1 cellular context compared by ENCODE assay signal in the genomic region with DNA sequence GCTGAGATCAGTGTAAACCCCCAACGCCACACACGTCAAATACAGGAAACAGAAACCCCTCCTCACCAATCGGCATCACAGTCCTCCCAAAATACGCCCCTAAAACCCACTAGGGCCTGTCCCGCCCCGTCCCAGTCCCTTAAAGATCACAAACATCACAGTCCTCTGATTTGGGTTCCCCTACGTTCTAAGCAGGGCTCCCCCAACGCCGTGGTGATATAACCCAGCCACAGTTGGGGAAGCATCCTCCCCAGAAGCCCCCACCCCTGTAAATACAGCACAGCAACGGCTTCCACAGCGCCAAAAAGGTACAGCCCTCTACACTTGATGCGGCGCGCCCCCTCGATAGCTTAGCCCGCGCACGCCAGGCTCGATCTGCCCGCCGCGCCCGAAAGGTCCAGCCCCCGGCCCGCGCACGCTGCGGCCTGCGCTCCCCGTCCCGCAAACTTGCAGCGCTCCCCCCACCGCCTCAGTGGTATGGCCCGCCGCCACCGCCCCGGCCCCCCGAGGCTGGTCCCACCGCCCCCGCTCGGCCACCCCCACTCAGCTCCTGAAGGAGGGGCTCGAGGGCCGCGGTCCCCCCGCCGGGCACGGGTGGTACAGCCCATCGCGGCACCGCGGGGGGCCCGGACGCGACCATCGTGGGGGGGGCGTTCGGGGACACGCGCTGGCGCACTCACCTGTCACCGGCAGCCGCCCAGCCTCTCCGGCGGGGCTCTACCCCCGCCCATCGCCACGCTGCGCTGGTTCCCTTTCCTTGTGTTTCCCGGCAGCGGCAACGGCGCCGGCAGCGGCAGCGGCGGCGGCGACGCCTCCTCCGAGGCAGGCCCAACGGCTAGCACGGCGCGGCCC.
TF ChIP-seq lines count a peak whose summit lies in the region.

A gene (minus strand): TSS at position 845 of the 852 bp plus-strand sequence. CDS start 20,078 bp downstream, outside the sequence.

TF ChIP-seq in K562, 482 proteins besides CTCF, POLR2A, EP300 and RAD21 (continued from another document and continues in another):
- TF ChIP-seq, protein P1, sequence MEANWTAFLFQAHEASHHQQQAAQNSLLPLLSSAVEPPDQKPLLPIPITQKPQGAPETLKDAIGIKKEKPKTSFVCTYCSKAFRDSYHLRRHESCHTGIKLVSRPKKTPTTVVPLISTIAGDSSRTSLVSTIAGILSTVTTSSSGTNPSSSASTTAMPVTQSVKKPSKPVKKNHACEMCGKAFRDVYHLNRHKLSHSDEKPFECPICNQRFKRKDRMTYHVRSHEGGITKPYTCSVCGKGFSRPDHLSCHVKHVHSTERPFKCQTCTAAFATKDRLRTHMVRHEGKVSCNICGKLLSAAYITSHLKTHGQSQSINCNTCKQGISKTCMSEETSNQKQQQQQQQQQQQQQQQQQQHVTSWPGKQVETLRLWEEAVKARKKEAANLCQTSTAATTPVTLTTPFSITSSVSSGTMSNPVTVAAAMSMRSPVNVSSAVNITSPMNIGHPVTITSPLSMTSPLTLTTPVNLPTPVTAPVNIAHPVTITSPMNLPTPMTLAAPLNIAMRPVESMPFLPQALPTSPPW (CRISPR knock-in tag; IDR thresholded peaks at IDR 0.05), result peak; percentile 100
- TF ChIP-seq ELF1 (tag; IDR thresholded peaks at IDR 0.05), result no peak
- peak; percentile 66 for TF ChIP-seq SUPT5H (IDR thresholded peaks at IDR 0.05)
- TF ChIP-seq, protein P2, sequence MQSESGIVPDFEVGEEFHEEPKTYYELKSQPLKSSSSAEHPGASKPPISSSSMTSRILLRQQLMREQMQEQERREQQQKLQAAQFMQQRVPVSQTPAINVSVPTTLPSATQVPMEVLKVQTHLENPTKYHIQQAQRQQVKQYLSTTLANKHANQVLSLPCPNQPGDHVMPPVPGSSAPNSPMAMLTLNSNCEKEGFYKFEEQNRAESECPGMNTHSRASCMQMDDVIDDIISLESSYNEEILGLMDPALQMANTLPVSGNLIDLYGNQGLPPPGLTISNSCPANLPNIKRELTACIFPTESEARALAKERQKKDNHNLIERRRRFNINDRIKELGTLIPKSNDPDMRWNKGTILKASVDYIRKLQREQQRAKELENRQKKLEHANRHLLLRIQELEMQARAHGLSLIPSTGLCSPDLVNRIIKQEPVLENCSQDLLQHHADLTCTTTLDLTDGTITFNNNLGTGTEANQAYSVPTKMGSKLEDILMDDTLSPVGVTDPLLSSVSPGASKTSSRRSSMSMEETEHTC (IDR thresholded peaks at IDR 0.05), result 0 out of 2 replicates have a peak, but pooled peaks have one; percentile 25
- TF ChIP-seq KLF13 (tag; IDR thresholded peaks at IDR 0.05; ENCODE audit: borderline replicate concordance, low read depth), result peak; percentile 43; the same call in 1 of the 2 replicates
- no peak for TF ChIP-seq ARHGAP35 (IDR thresholded peaks at IDR 0.05; ENCODE audit: partially characterized antibody)
- TF ChIP-seq RNF2 (IDR thresholded peaks at IDR 0.05), result 0 out of 2 replicates have a peak, but pooled peaks have one; percentile 52
- TF ChIP-seq HCFC1 (IDR thresholded peaks at IDR 0.05; ENCODE audit: low read depth, low read length), result 0 out of 2 replicates have a peak, but pooled peaks have one; percentile 23
- TF ChIP-seq, protein P3, sequence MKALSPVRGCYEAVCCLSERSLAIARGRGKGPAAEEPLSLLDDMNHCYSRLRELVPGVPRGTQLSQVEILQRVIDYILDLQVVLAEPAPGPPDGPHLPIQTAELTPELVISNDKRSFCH (CRISPR knock-in tag; IDR thresholded peaks at IDR 0.05), result no peak
- TF ChIP-seq, protein P3 (tag; IDR thresholded peaks at IDR 0.05), result no peak
- peak; percentile 88 for TF ChIP-seq MYC (IDR thresholded peaks at IDR 0.05; ENCODE audit: low read depth, low read length)
- no peak for TF ChIP-seq MYC (CRISPR knock-in tag; IDR thresholded peaks at IDR 0.05; ENCODE audit: borderline replicate concordance, low read depth)
- TF ChIP-seq, protein P4, sequence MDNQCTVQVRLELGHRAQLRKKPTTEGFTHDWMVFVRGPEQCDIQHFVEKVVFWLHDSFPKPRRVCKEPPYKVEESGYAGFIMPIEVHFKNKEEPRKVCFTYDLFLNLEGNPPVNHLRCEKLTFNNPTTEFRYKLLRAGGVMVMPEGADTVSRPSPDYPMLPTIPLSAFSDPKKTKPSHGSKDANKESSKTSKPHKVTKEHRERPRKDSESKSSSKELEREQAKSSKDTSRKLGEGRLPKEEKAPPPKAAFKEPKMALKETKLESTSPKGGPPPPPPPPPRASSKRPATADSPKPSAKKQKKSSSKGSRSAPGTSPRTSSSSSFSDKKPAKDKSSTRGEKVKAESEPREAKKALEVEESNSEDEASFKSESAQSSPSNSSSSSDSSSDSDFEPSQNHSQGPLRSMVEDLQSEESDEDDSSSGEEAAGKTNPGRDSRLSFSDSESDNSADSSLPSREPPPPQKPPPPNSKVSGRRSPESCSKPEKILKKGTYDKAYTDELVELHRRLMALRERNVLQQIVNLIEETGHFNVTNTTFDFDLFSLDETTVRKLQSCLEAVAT (IDR thresholded peaks at IDR 0.05), result 0 out of 4 replicates have a peak, but pooled peaks of 1 of the 2 experiments have one; percentile 47
- TF ChIP-seq, protein P5, sequence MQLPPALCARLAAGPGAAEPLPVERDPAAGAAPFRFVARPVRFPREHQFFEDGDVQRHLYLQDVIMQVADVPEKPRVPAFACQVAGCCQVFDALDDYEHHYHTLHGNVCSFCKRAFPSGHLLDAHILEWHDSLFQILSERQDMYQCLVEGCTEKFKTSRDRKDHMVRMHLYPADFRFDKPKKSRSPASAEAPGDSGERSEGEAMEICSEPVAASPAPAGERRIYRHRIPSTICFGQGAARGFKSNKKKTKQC (CRISPR knock-in tag; IDR thresholded peaks at IDR 0.05), result peak; percentile 51; the same call in 1 of the 2 replicates
- TF ChIP-seq, protein P6, sequence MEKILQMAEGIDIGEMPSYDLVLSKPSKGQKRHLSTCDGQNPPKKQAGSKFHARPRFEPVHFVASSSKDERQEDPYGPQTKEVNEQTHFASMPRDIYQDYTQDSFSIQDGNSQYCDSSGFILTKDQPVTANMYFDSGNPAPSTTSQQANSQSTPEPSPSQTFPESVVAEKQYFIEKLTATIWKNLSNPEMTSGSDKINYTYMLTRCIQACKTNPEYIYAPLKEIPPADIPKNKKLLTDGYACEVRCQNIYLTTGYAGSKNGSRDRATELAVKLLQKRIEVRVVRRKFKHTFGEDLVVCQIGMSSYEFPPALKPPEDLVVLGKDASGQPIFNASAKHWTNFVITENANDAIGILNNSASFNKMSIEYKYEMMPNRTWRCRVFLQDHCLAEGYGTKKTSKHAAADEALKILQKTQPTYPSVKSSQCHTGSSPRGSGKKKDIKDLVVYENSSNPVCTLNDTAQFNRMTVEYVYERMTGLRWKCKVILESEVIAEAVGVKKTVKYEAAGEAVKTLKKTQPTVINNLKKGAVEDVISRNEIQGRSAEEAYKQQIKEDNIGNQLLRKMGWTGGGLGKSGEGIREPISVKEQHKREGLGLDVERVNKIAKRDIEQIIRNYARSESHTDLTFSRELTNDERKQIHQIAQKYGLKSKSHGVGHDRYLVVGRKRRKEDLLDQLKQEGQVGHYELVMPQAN (IDR thresholded peaks at IDR 0.05; ENCODE audit: borderline replicate concordance), result 0 out of 2 replicates have a peak, but pooled peaks have one; percentile 65
- TF ChIP-seq, protein P7, sequence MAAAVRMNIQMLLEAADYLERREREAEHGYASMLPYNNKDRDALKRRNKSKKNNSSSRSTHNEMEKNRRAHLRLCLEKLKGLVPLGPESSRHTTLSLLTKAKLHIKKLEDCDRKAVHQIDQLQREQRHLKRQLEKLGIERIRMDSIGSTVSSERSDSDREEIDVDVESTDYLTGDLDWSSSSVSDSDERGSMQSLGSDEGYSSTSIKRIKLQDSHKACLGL (CRISPR knock-in tag; IDR thresholded peaks at IDR 0.05; ENCODE audit: borderline replicate concordance, poor library complexity, severe bottlenecking), result peak; percentile 16
- TF ChIP-seq, protein P8, sequence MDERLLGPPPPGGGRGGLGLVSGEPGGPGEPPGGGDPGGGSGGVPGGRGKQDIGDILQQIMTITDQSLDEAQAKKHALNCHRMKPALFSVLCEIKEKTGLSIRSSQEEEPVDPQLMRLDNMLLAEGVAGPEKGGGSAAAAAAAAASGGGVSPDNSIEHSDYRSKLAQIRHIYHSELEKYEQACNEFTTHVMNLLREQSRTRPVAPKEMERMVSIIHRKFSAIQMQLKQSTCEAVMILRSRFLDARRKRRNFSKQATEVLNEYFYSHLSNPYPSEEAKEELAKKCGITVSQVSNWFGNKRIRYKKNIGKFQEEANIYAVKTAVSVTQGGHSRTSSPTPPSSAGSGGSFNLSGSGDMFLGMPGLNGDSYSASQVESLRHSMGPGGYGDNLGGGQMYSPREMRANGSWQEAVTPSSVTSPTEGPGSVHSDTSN (CRISPR knock-in tag; IDR thresholded peaks at IDR 0.05; ENCODE audit: low read depth), result no peak
- TF ChIP-seq, protein P8 (tag; conservative IDR thresholded peaks at IDR 0.05; ENCODE audit: low read depth), result no peak
- TF ChIP-seq, protein P9, sequence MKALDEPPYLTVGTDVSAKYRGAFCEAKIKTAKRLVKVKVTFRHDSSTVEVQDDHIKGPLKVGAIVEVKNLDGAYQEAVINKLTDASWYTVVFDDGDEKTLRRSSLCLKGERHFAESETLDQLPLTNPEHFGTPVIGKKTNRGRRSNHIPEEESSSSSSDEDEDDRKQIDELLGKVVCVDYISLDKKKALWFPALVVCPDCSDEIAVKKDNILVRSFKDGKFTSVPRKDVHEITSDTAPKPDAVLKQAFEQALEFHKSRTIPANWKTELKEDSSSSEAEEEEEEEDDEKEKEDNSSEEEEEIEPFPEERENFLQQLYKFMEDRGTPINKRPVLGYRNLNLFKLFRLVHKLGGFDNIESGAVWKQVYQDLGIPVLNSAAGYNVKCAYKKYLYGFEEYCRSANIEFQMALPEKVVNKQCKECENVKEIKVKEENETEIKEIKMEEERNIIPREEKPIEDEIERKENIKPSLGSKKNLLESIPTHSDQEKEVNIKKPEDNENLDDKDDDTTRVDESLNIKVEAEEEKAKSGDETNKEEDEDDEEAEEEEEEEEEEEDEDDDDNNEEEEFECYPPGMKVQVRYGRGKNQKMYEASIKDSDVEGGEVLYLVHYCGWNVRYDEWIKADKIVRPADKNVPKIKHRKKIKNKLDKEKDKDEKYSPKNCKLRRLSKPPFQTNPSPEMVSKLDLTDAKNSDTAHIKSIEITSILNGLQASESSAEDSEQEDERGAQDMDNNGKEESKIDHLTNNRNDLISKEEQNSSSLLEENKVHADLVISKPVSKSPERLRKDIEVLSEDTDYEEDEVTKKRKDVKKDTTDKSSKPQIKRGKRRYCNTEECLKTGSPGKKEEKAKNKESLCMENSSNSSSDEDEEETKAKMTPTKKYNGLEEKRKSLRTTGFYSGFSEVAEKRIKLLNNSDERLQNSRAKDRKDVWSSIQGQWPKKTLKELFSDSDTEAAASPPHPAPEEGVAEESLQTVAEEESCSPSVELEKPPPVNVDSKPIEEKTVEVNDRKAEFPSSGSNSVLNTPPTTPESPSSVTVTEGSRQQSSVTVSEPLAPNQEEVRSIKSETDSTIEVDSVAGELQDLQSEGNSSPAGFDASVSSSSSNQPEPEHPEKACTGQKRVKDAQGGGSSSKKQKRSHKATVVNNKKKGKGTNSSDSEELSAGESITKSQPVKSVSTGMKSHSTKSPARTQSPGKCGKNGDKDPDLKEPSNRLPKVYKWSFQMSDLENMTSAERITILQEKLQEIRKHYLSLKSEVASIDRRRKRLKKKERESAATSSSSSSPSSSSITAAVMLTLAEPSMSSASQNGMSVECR (CRISPR knock-in tag; IDR thresholded peaks at IDR 0.05), result peak; percentile 28; the same call in 1 of the 2 replicates
- TF ChIP-seq RBM25 (IDR thresholded peaks at IDR 0.05; ENCODE audit: low read depth, low read length, severe bottlenecking), result peak; percentile 46
- peak; percentile 77 for TF ChIP-seq RBFOX2 (IDR thresholded peaks at IDR 0.05; ENCODE audit: low read depth, low read length)
- TF ChIP-seq CEBPG (CRISPR knock-in tag; IDR thresholded peaks at IDR 0.05), result 0 out of 2 replicates have a peak, but pooled peaks have one; percentile 29
- TF ChIP-seq CEBPG (tag; conservative IDR thresholded peaks at IDR 0.05 in 1 of 2, IDR thresholded peaks at IDR 0.05 in 1 of 2), result no peak
- TF ChIP-seq SREBF1 (IDR thresholded peaks at IDR 0.05; ENCODE audit: borderline replicate concordance, low read depth, low read length), result 0 out of 2 replicates have a peak, but pooled peaks have one; percentile 22
- TF ChIP-seq POLR2G (IDR thresholded peaks at IDR 0.05; ENCODE audit: low read depth, low read length), result peak; percentile 85
- 0 out of 2 replicates have a peak, but pooled peaks have one; percentile 47 for TF ChIP-seq ZNF589 (CRISPR knock-in tag; IDR thresholded peaks at IDR 0.05; ENCODE audit: low read depth)
- peak; percentile 26; the same call in 1 of the 2 replicates for TF ChIP-seq ZFX (CRISPR knock-in tag; IDR thresholded peaks at IDR 0.05)
- TF ChIP-seq NFIC (IDR thresholded peaks at IDR 0.05), result peak; percentile 36; the same call in 1 of the 2 replicates
- no peak for TF ChIP-seq ZNF551 (CRISPR knock-in tag; IDR thresholded peaks at IDR 0.05)
- TF ChIP-seq, protein P10, sequence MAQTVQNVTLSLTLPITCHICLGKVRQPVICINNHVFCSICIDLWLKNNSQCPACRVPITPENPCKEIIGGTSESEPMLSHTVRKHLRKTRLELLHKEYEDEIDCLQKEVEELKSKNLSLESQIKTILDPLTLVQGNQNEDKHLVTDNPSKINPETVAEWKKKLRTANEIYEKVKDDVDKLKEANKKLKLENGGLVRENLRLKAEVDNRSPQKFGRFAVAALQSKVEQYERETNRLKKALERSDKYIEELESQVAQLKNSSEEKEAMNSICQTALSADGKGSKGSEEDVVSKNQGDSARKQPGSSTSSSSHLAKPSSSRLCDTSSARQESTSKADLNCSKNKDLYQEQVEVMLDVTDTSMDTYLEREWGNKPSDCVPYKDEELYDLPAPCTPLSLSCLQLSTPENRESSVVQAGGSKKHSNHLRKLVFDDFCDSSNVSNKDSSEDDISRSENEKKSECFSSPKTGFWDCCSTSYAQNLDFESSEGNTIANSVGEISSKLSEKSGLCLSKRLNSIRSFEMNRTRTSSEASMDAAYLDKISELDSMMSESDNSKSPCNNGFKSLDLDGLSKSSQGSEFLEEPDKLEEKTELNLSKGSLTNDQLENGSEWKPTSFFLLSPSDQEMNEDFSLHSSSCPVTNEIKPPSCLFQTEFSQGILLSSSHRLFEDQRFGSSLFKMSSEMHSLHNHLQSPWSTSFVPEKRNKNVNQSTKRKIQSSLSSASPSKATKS (CRISPR knock-in tag; IDR thresholded peaks at IDR 0.05), result no peak
- peak; percentile 14 for TF ChIP-seq RBBP5 (IDR thresholded peaks at IDR 0.05; ENCODE audit: borderline replicate concordance, insufficient read depth, low read length, poor library complexity, severe bottlenecking)
- no peak for TF ChIP-seq NCOA6 (IDR thresholded peaks at IDR 0.05)
- TF ChIP-seq KLF1 (tag; IDR thresholded peaks at IDR 0.05), result no peak
- 0 out of 2 replicates have a peak, but pooled peaks have one; percentile 44 for TF ChIP-seq ZNF644 (tag; IDR thresholded peaks at IDR 0.05; ENCODE audit: low read depth)
- peak; percentile 70 to 81 for TF ChIP-seq SIN3A (IDR thresholded peaks at IDR 0.05; ENCODE audit: borderline replicate concordance in 2 of 2, control insufficient read depth in 1 of 2, low read depth in 2 of 2, low read length in 2 of 2)
- no peak for TF ChIP-seq FUS (optimal IDR thresholded peaks at IDR 0.05; ENCODE audit: low read depth, low read length)
- TF ChIP-seq MBD2 (IDR thresholded peaks at IDR 0.05; ENCODE audit: borderline replicate concordance, low read depth), result peak; percentile 84; the same call in 1 of the 2 replicates
